ENCODE assay signal across 8 cellular contexts in genomic region chr10:7409732-7410168, GRCh38. TPM values are rescaled to one million over a fixed set of nuclear protein-coding genes. Genes with fewer than 3 reads are reported as not detected.
DNase-seq lines count a peak whose midpoint lies in the region; ATAC-seq and TF ChIP-seq lines count a peak whose summit lies in the region.

No MANE protein-coding gene starts in this region.

- peak overlapping the region; percentile 90 for H3K4me2 ChIP-seq in OCI-LY3 (ENCODE audit: low read length)

- TF ChIP-seq CTCF in OCI-LY3 (IDR thresholded peaks at IDR 0.05; ENCODE audit: low read depth, low read length) (no peak), uterus (IDR thresholded peaks at IDR 0.05) (no peak), GM10266 (IDR thresholded peaks at IDR 0.05; ENCODE audit: control insufficient read depth, insufficient read depth, low read depth, missing control alignments) (no peak)

- 0 out of 2 replicates have a peak overlapping the region, but pooled peaks have one; percentile 33 for H2AFZ ChIP-seq in OCI-LY3 (ENCODE audit: low read depth, low read length)

- peak overlapping the region; percentile 88 for H3K9ac ChIP-seq in OCI-LY3 (ENCODE audit: low read length)
- peak overlapping the region; percentile 6 for H3K9ac ChIP-seq in muscle layer of colon (ENCODE audit: low read length)

- H3K4me1 ChIP-seq in OCI-LY3 (ENCODE audit: low read length) (peaks cover 4% of the 10 kb centered on the region), muscle layer of colon (ENCODE audit: insufficient read depth, low read length) (peaks cover 18% of the 10 kb centered on the region), uterus (peaks cover 0 to 14% of the 10 kb centered on the region in 2 donors)

- no peak for TF ChIP-seq POLR2A in uterus (IDR thresholded peaks at IDR 0.05)

- peak; percentile 45 for DNase-seq in cerebellum (ENCODE audit: low spot score)
- DNase-seq in uterus, result peak in 1 of 2 donors; percentile 20
- no peak for DNase-seq in GM10266 (ENCODE audit: extremely low spot score)
- DNase-seq in KBM-7, result no peak
- DNase-seq in glomerular visceral epithelial cell (ENCODE audit: extremely low spot score), result no peak

- H4K20me1 ChIP-seq in OCI-LY3 (ENCODE audit: insufficient read depth, low read length), result peaks cover 33% of the 10 kb centered on the region

- intact Hi-C loops in uterus (cut with DNase I; ENCODE audit: low total_unique reads), result no loop called here

- H3K27me3 ChIP-seq in OCI-LY3 (ENCODE audit: low read depth, low read length) (no peaks in the 10 kb centered on the region), muscle layer of colon (ENCODE audit: control insufficient read depth in 1 of 2, insufficient read depth in 2 of 2, low read length in 2 of 2) (peaks cover 26 to 65% of the 10 kb centered on the region in 2 donors), uterus (peaks cover 3 to 9% of the 10 kb centered on the region in 2 donors)

- H3K36me3 ChIP-seq in OCI-LY3 (replicated peaks; ENCODE audit: low read depth, low read length), result peaks cover 5% of the 10 kb centered on the region
- no peaks in the 10 kb centered on the region for H3K36me3 ChIP-seq in muscle layer of colon (ENCODE audit: insufficient read depth, low read length)
- no peaks in the 10 kb centered on the region for H3K36me3 ChIP-seq in uterus

- in situ Hi-C loops in KBM-7 (cut with MboI; ENCODE audit: low pct_unique_long_range_greater_than_20kb, low sequenced_read_pairs), result loop anchor here (25.0 kb wide), 1 partner anchor 497 kb away; no protein-coding TSS in a partner anchor

- peaks cover 61% of the 10 kb centered on the region for H3K79me2 ChIP-seq in OCI-LY3 (ENCODE audit: low read length)

- H3K4me3 ChIP-seq in OCI-LY3 (ENCODE audit: low read length) (peak overlapping the region; percentile 100), muscle layer of colon (ENCODE audit: low read depth in 1 of 2, low read length in 2 of 2) (peak overlapping the region; percentile 61 to 65), uterus (peak overlapping the region; percentile 72 to 80)

- H3K9me3 ChIP-seq in OCI-LY3 (ENCODE audit: insufficient read depth, low read length) (no peaks in the 10 kb centered on the region), muscle layer of colon (ENCODE audit: low read length) (no peaks in the 10 kb centered on the region), uterus (no peaks in the 10 kb centered on the region)

- H3K27ac ChIP-seq in OCI-LY3 (ENCODE audit: low read length) (peak overlapping the region; percentile 65), muscle layer of colon (ENCODE audit: low read depth, low read length) (no peak overlapping the region), uterus (peak overlapping the region; percentile 74 to 82)

- ATAC-seq in GM19395 (IDR thresholded peaks at IDR 0.05; ENCODE audit: unreplicated experiment), result peak; percentile 9

RNA-seq across cellular contexts. Expression of gene SFMBT2, which starts 1.1 kb away (rescaled TPM):
- total RNA-seq in cerebellum (51.0 TPM), uterus (10 to 100 TPM in 3 of 4 donors, 1 to 10 TPM in 1; 7.7 to 23.4 (median 14.7) TPM)
